ENCODE assay signal across 1 cellular context in the genomic region with DNA sequence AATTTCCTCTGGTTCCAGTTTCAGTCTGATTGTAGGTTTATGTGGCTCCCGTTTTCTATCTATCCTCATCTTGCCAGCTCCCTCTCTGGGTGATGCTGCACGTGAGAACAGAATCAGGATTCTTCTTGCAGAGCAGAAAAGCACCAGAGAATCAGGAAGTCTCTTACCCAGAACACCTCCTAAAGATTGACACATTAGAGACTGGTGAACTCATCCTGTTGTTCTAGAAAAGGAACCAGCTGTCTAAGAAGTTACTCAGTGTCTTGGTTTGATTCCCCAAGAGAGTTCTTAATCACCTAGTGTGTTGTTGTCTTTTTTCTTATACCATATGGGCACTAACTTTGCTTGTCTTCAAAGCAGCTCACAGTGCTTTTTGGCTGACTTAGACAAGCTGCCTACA.
TF ChIP-seq lines count a peak whose summit lies in the region.

No MANE protein-coding gene starts in this region.

TF ChIP-seq in WTC11, 78 proteins besides CTCF, POLR2A, EP300 and RAD21 (continued from another document):
- TF ChIP-seq, protein P1, sequence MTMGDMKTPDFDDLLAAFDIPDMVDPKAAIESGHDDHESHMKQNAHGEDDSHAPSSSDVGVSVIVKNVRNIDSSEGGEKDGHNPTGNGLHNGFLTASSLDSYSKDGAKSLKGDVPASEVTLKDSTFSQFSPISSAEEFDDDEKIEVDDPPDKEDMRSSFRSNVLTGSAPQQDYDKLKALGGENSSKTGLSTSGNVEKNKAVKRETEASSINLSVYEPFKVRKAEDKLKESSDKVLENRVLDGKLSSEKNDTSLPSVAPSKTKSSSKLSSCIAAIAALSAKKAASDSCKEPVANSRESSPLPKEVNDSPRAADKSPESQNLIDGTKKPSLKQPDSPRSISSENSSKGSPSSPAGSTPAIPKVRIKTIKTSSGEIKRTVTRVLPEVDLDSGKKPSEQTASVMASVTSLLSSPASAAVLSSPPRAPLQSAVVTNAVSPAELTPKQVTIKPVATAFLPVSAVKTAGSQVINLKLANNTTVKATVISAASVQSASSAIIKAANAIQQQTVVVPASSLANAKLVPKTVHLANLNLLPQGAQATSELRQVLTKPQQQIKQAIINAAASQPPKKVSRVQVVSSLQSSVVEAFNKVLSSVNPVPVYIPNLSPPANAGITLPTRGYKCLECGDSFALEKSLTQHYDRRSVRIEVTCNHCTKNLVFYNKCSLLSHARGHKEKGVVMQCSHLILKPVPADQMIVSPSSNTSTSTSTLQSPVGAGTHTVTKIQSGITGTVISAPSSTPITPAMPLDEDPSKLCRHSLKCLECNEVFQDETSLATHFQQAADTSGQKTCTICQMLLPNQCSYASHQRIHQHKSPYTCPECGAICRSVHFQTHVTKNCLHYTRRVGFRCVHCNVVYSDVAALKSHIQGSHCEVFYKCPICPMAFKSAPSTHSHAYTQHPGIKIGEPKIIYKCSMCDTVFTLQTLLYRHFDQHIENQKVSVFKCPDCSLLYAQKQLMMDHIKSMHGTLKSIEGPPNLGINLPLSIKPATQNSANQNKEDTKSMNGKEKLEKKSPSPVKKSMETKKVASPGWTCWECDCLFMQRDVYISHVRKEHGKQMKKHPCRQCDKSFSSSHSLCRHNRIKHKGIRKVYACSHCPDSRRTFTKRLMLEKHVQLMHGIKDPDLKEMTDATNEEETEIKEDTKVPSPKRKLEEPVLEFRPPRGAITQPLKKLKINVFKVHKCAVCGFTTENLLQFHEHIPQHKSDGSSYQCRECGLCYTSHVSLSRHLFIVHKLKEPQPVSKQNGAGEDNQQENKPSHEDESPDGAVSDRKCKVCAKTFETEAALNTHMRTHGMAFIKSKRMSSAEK (CRISPR knock-in tag; IDR thresholded peaks at IDR 0.05; ENCODE audit: borderline replicate concordance): no peak
- TF ChIP-seq, protein P2, sequence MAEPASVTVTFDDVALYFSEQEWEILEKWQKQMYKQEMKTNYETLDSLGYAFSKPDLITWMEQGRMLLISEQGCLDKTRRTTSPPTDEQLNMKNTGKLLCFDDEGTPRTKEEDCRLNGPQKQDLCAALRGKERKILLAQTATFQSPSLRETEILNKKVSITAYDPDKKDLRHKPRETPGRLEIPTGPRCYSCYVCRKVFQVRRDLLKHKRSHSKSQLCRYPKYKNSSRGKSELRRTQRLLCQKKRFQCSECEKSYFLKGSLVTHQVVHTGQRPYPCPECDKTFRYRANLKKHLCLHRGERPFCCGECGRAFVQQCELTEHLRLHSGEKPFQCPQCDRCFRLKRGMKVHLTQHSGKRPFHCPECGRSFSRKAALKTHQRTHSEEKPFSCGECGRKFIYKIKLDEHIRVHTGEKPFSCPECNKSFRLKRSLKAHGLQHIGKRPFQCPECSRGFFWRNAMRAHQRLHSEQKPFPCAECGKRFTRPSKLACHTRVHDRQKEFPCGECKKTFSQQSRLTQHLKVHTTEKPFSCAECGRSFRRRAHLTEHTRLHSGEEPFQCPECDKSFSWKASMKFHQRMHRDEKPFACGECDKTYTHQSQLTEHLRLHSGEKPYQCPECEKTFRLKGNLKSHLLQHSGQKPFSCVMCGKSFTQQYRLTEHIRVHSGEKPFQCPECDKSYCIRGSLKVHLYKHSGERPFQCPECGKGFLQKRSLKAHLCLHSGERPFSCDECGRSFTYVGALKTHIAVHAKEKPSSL (CRISPR knock-in tag; conservative IDR thresholded peaks at IDR 0.05): no peak
- TF ChIP-seq ZNF232 (CRISPR knock-in tag; IDR thresholded peaks at IDR 0.05): no peak
- TF ChIP-seq, protein P3, sequence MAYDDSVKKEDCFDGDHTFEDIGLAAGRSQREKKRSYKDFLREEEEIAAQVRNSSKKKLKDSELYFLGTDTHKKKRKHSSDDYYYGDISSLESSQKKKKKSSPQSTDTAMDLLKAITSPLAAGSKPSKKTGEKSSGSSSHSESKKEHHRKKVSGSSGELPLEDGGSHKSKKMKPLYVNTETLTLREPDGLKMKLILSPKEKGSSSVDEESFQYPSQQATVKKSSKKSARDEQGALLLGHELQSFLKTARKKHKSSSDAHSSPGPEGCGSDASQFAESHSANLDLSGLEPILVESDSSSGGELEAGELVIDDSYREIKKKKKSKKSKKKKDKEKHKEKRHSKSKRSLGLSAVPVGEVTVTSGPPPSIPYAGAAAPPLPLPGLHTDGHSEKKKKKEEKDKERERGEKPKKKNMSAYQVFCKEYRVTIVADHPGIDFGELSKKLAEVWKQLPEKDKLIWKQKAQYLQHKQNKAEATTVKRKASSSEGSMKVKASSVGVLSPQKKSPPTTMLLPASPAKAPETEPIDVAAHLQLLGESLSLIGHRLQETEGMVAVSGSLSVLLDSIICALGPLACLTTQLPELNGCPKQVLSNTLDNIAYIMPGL (CRISPR knock-in tag; IDR thresholded peaks at IDR 0.05): no peak
- TF ChIP-seq GRHL2 (CRISPR knock-in tag; IDR thresholded peaks at IDR 0.05; ENCODE audit: insufficient replicate concordance, severe bottlenecking): no peak
- no peak for TF ChIP-seq RELA (CRISPR knock-in tag; IDR thresholded peaks at IDR 0.05; ENCODE audit: borderline replicate concordance)
- TF ChIP-seq TEAD4 (CRISPR knock-in tag; IDR thresholded peaks at IDR 0.05): no peak
- TF ChIP-seq MYBL2 (CRISPR knock-in tag; IDR thresholded peaks at IDR 0.05): no peak
